1 cellular context compared by ENCODE assay signal in genomic region chr5:135560858-135561257, GRCh38.
A peak's percentile ranks its signal among the peaks of the same experiment; 100 is the strongest.
TF ChIP-seq lines count a peak whose summit lies in the region.

No MANE protein-coding gene starts in this region.

TF ChIP-seq in H1, 55 proteins besides CTCF, POLR2A, EP300 and RAD21:
- TF ChIP-seq MAX (IDR thresholded peaks at IDR 0.05) (peak; percentile 36; the same call in 1 of the 2 replicates), SP4 (IDR thresholded peaks at IDR 0.05; ENCODE audit: low read length) (no peak), CREB1 (IDR thresholded peaks at IDR 0.05) (0 out of 2 replicates have a peak, but pooled peaks have one; percentile 39)
